Comparison of ENCODE assay signal across 13 cellular contexts in genomic region chr6:16837217-16837972, GRCh38.
DNase-seq lines count a peak whose midpoint lies in the region; ATAC-seq, FAIRE-seq and TF ChIP-seq lines count a peak whose summit lies in the region.
"Had no signal": no experiment of that assay in that cellular context is flagged by ENCODE, and none has a peak within 500 bp of the region (broad histone marks: within the 10 kb centered on the region; RNA-seq: fewer than 3 reads in every experiment).

No MANE protein-coding gene starts in this region.

- peaks cover 20 to 43% (median 26%) of the 10 kb centered on the region in 4 donors for H3K4me1 Mint-ChIP-seq in CD4-positive, alpha-beta memory T cell
- H3K4me1 Mint-ChIP-seq in astrocyte (ENCODE audit: low read depth, unreplicated experiment) = peaks cover 36% of the 10 kb centered on the region
- peaks cover 32 to 51% of the 10 kb centered on the region in 2 donors for H3K4me1 Mint-ChIP-seq in natural killer cell treated with Interleukin-12 subunit alpha and Interleukin-12 subunit beta and Interleukin-15 and Interleukin-18, amount 100 ng/mL, for 72 hours (ENCODE audit: low read depth in 2 of 2)

- ATAC-seq in natural killer cell treated with Interleukin-12 subunit alpha and Interleukin-12 subunit beta and Interleukin-15 and Interleukin-18, amount 100 ng/mL, for 72 hours = peak; percentile 77 to 78
- ATAC-seq: mucosa of descending colon, Panc1 had no signal

- no peak overlapping the region for H3K27ac ChIP-seq in CD4-positive, alpha-beta memory T cell (ENCODE audit: low read depth, low read length)
- peak overlapping the region; percentile 55; the same call in 1 of the 2 replicates for H3K27ac ChIP-seq in MM.1S (ENCODE audit: low read length)
- no peak overlapping the region for H3K27ac ChIP-seq in astrocyte (ENCODE audit: low read depth, low read length)

- H3K27me3 ChIP-seq in CD4-positive, alpha-beta memory T cell (ENCODE audit: insufficient read depth, low read length) = no peaks in the 10 kb centered on the region
- no peaks in the 10 kb centered on the region for H3K27me3 ChIP-seq in MM.1S (replicated peaks; ENCODE audit: insufficient read depth, low read length)
- H3K27me3 ChIP-seq in astrocyte (ENCODE audit: insufficient read depth, low read length) = no peaks in the 10 kb centered on the region
- H3K27me3 ChIP-seq: adrenal gland had no signal

- CTCF ChIA-PET in CD4-positive, alpha-beta memory T cell (lab: Charles Lee; ENCODE audit: partially characterized antibody) = interaction anchor here (2.1 kb wide), 1 partner anchor 66 kb away, joined by 7 read pairs; no protein-coding TSS in a partner anchor

- H3F3A ChIP-seq in MM.1S (ENCODE audit: insufficient read depth, low read length) = peaks cover 8% of the 10 kb centered on the region; the same call in 1 of the 2 replicates

- H3K9me3 ChIP-seq in CD4-positive, alpha-beta memory T cell (ENCODE audit: control insufficient read depth in 1 of 2, low read length in 2 of 2) = no peaks in the 10 kb centered on the region
- H3K9me3 ChIP-seq in MM.1S (replicated peaks; ENCODE audit: insufficient read depth, low read length) (no peaks in the 10 kb centered on the region), astrocyte (ENCODE audit: insufficient read depth, low read depth, low read length) (no peaks in the 10 kb centered on the region)
- H3K9me3 ChIP-seq: adrenal gland, mucosa of descending colon had no signal

- TF ChIP-seq CTCF in MM.1S (IDR thresholded peaks at IDR 0.05; ENCODE audit: low read length) (no peak), astrocyte (IDR thresholded peaks at IDR 0.05; ENCODE audit: insufficient read depth, low read depth, low read length) (no peak)

- no peaks in the 10 kb centered on the region for H3K9me2 ChIP-seq in MM.1S (replicated peaks; ENCODE audit: insufficient read depth, low read length)

- no peaks in the 10 kb centered on the region for H3K36me3 Mint-ChIP-seq in CD4-positive, alpha-beta memory T cell
- no peaks in the 10 kb centered on the region for H3K36me3 Mint-ChIP-seq in astrocyte (ENCODE audit: low read depth, unreplicated experiment)
- no peaks in the 10 kb centered on the region for H3K36me3 Mint-ChIP-seq in natural killer cell treated with Interleukin-12 subunit alpha and Interleukin-12 subunit beta and Interleukin-15 and Interleukin-18, amount 100 ng/mL, for 72 hours
- H3K36me3 Mint-ChIP-seq: stimulated activated naive B cell treated with anti-CD40 and anti-IgM and Interleukin-4, amounts not matched to agents 10 μg/mL and 1 μg/mL and 100 μg/mL, for 72 hours had no signal

- POLR2A ChIA-PET in CD4-positive, alpha-beta memory T cell (lab: Charles Lee; ENCODE audit: partially characterized antibody) = interaction anchor here (1.6 kb wide), 1 partner anchor 11 kb away, joined by 3 read pairs; no protein-coding TSS in a partner anchor

- no peaks in the 10 kb centered on the region for H3K36me3 ChIP-seq in CD4-positive, alpha-beta memory T cell (ENCODE audit: insufficient read depth, low read length)
- H3K36me3 ChIP-seq in MM.1S (replicated peaks; ENCODE audit: insufficient read depth, low read length) = no peaks in the 10 kb centered on the region
- no peaks in the 10 kb centered on the region for H3K36me3 ChIP-seq in astrocyte (ENCODE audit: insufficient read depth, low read length)
- H3K36me3 ChIP-seq: adrenal gland had no signal

- H3K9ac ChIP-seq in MM.1S (ENCODE audit: low read length) (no peak overlapping the region), astrocyte (ENCODE audit: low read length) (no peak overlapping the region)

- H2AFZ ChIP-seq in MM.1S (ENCODE audit: low read length) (peak overlapping the region; percentile 63), astrocyte (ENCODE audit: low read depth, low read length) (no peak overlapping the region)

- H3K4me1 ChIP-seq in CD4-positive, alpha-beta memory T cell (ENCODE audit: insufficient read depth, low read length) = peaks cover 27% of the 10 kb centered on the region
- peaks cover 12% of the 10 kb centered on the region; the same call in 1 of the 2 replicates for H3K4me1 ChIP-seq in MM.1S (ENCODE audit: low read length)
- H3K4me1 ChIP-seq in astrocyte (ENCODE audit: insufficient read depth, low read length) = peaks cover 10% of the 10 kb centered on the region
- H3K4me1 ChIP-seq: adrenal gland had no signal

- H4K20me1 ChIP-seq in MM.1S (ENCODE audit: insufficient read depth, low read length) (no peaks in the 10 kb centered on the region), astrocyte (ENCODE audit: insufficient read depth, low read length) (no peaks in the 10 kb centered on the region)

- intact Hi-C loops in CD4-positive, alpha-beta memory T cell (cut with micrococcal nuclease) = no loop called here

- H3K27ac Mint-ChIP-seq in CD4-positive, alpha-beta memory T cell = peak overlapping the region in 4 of 7 donors; percentile 5 to 87 (median 58)
- no peak overlapping the region for H3K27ac Mint-ChIP-seq in astrocyte (ENCODE audit: unreplicated experiment)
- H3K27ac Mint-ChIP-seq in natural killer cell treated with Interleukin-12 subunit alpha and Interleukin-12 subunit beta and Interleukin-15 and Interleukin-18, amount 100 ng/mL, for 72 hours = peak overlapping the region; percentile 70 to 75

- H3K79me2 ChIP-seq in MM.1S (ENCODE audit: low read length) (no peaks in the 10 kb centered on the region), astrocyte (ENCODE audit: insufficient read depth, low read length) (no peaks in the 10 kb centered on the region)

- H3K9me3 Mint-ChIP-seq in CD4-positive, alpha-beta memory T cell = no peaks in the 10 kb centered on the region
- H3K9me3 Mint-ChIP-seq in astrocyte (ENCODE audit: unreplicated experiment) = peaks cover 2% of the 10 kb centered on the region
- H3K9me3 Mint-ChIP-seq in natural killer cell treated with Interleukin-12 subunit alpha and Interleukin-12 subunit beta and Interleukin-15 and Interleukin-18, amount 100 ng/mL, for 72 hours = no peaks in the 10 kb centered on the region

- no peaks in the 10 kb centered on the region for H3K27me3 Mint-ChIP-seq in CD4-positive, alpha-beta memory T cell
- H3K27me3 Mint-ChIP-seq in astrocyte (ENCODE audit: low read depth, unreplicated experiment) = no peaks in the 10 kb centered on the region
- peaks cover 2 to 3% of the 10 kb centered on the region in 2 donors for H3K27me3 Mint-ChIP-seq in natural killer cell treated with Interleukin-12 subunit alpha and Interleukin-12 subunit beta and Interleukin-15 and Interleukin-18, amount 100 ng/mL, for 72 hours

- H3K4me3 ChIP-seq in CD4-positive, alpha-beta memory T cell (ENCODE audit: low read length in 2 of 2) = peak overlapping the region in 1 of 2 donors; percentile 9
- no peak overlapping the region for H3K4me3 ChIP-seq in MM.1S (ENCODE audit: low read length)
- no peak overlapping the region for H3K4me3 ChIP-seq in astrocyte (ENCODE audit: insufficient read depth, low read depth, low read length)
- H3K4me3 ChIP-seq: mucosa of descending colon had no signal

- peak overlapping the region; percentile 61 to 91 (median 82) for H3K4me3 Mint-ChIP-seq in CD4-positive, alpha-beta memory T cell
- no peak overlapping the region for H3K4me3 Mint-ChIP-seq in astrocyte (ENCODE audit: unreplicated experiment)
- H3K4me3 Mint-ChIP-seq in natural killer cell treated with Interleukin-12 subunit alpha and Interleukin-12 subunit beta and Interleukin-15 and Interleukin-18, amount 100 ng/mL, for 72 hours = peak overlapping the region; percentile 78

- no peak for FAIRE-seq in astrocyte (lab: Jason Lieb, UNC)

- H3K4me2 ChIP-seq in MM.1S (ENCODE audit: low read depth, low read length) (peak overlapping the region; percentile 69; the same call in 1 of the 2 replicates), astrocyte (ENCODE audit: low read length) (peak overlapping the region; percentile 73)

- peak in 4 of 5 donors; percentile 18 to 34 (median 20) for DNase-seq in CD4-positive, alpha-beta memory T cell
- DNase-seq in MM.1S = no peak
- no peak for DNase-seq in astrocyte (ENCODE audit: low read depth)
- DNase-seq in natural killer cell treated with Interleukin-12 subunit alpha and Interleukin-12 subunit beta and Interleukin-15 and Interleukin-18, amount 100 ng/mL, for 72 hours (ENCODE audit: low spot score) = no peak
- DNase-seq in stimulated activated naive CD4-positive, alpha-beta T cell treated with Interleukin-2 at 50 U/mL for 16 hours (lab: John Stamatoyannopoulos, UW) = no peak
- no peak for DNase-seq in hippocampal formation (lab: John Stamatoyannopoulos, UW)
- DNase-seq in NCI-H187 (lab: John Stamatoyannopoulos, UW) = no peak
- DNase-seq in GM19240 (ENCODE audit: insufficient read length, low spot score) = no peak
- DNase-seq: adrenal gland; mucosa of descending colon; stimulated activated CD4-positive, alpha-beta T cell treated with anti-CD3 and anti-CD28 coated beads, Interleukin-2, amount 100 ng/mL, for 48 hours; stimulated activated naive B cell treated with anti-CD40 and anti-IgM and Interleukin-4, amounts not matched to agents 10 μg/mL and 1 μg/mL and 100 μg/mL, for 72 hours had no signal

Comparison
In these comparisons a context has a peak if more than half of its experiments do, and no peak if none do; other contexts are left out.
1. DNase-seq: peak in CD4-positive, alpha-beta memory T cell (4 of 5); none in MM.1S (single experiment), astrocyte (single experiment), natural killer cell treated with Interleukin-12 subunit alpha and Interleukin-12 subunit beta and Interleukin-15 and Interleukin-18, amount 100 ng/mL, for 72 hours (single experiment), stimulated activated naive CD4-positive, alpha-beta T cell treated with Interleukin-2 at 50 U/mL for 16 hours (single experiment), hippocampal formation (0 of 2), NCI-H187 (0 of 2) and GM19240 (single experiment).